19 cellular contexts compared by ENCODE assay signal in the genomic region with DNA sequence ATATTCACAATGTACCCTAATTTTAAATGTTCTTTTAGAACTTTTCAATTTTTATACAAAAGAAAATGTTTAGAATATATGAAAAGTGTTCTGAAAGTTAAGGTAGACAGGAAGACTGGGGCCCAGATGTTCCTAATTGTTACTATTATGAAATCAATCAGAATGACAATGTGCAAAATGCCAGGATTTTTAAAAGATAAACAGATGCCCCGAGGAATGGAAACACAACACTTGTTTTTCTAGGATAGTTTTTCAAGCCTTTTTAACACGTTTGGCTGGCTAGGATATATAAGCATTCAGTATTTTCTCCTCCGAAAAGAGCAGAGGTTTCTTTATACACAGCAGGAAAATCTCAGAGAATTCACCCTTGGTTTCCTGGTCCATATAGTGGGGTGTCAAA.
"Had no signal": no experiment of that assay in that cellular context is flagged by ENCODE, and none has a peak within 500 bp of the region (broad histone marks: within the 10 kb centered on the region; RNA-seq: fewer than 3 reads in every experiment).

No MANE protein-coding gene starts in this region.

- ATAC-seq: activated CD4-positive, CD25-positive, alpha-beta regulatory T cell treated with anti-CD3 and anti-CD28 coated beads, Interleukin-2, amount 50 U/mL, for 24 hours; activated CD8-positive, alpha-beta memory T cell treated with anti-CD3 and anti-CD28 coated beads, Interleukin-2, amount 10 ng/mL, durations not matched to agents 7 days and 5 days; activated T-cell treated with anti-CD3 and anti-CD28 coated beads, Interleukin-2, amount 50 U/mL, for 4 hours; left colon; naive thymus-derived CD4-positive, alpha-beta T cell; sciatic nerve; SK-N-SH treated with all-trans-retinoic acid at 6 μM for 48 hours; upper lobe of right lung had no signal

- H3K27me3 Mint-ChIP-seq: activated CD8-positive, alpha-beta memory T cell treated with anti-CD3 and anti-CD28 coated beads, Interleukin-2, amount 10 ng/mL, durations not matched to agents 7 days and 5 days; activated naive CD8-positive, alpha-beta T cell treated with anti-CD3 and anti-CD28 coated beads for 36 hours; naive thymus-derived CD4-positive, alpha-beta T cell had no signal

- H3K4me1 ChIP-seq: breast epithelium, upper lobe of right lung had no signal

- H3K27ac ChIP-seq: breast epithelium, upper lobe of right lung had no signal

- H3K9me3 ChIP-seq: breast epithelium, upper lobe of right lung had no signal

- H3K9me3 Mint-ChIP-seq: activated naive CD8-positive, alpha-beta T cell treated with anti-CD3 and anti-CD28 coated beads for 36 hours; activated T-cell treated with anti-CD3 and anti-CD28 coated beads, Interleukin-2, amount 50 U/mL, for 4 hours; T-helper 1 cell treated with Interleukin-12 subunit alpha and Interleukin-12 subunit beta and Interleukin-4 antibody, amounts not matched to agents 30 μg/mL and 1 μg/mL, for 36 hours had no signal

- H3K4me3 ChIP-seq: breast epithelium, lung, upper lobe of right lung had no signal

- H3K36me3 ChIP-seq: breast epithelium had no signal

- H3K27me3 ChIP-seq: breast epithelium, upper lobe of right lung had no signal

- H3K27ac Mint-ChIP-seq: activated CD8-positive, alpha-beta memory T cell treated with anti-CD3 and anti-CD28 coated beads, Interleukin-2, amount 10 ng/mL, durations not matched to agents 7 days and 5 days; activated naive CD8-positive, alpha-beta T cell treated with anti-CD3 and anti-CD28 coated beads for 36 hours; naive thymus-derived CD4-positive, alpha-beta T cell; T-helper 1 cell treated with Interleukin-12 subunit alpha and Interleukin-12 subunit beta and Interleukin-4 antibody, amounts not matched to agents 30 μg/mL and 1 μg/mL, for 36 hours had no signal

- DNase-seq: activated CD4-positive, alpha-beta T cell treated with anti-CD3 and anti-CD28 coated beads, Interleukin-2, amount 50 U/mL, for 48 hours; activated CD8-positive, alpha-beta memory T cell treated with anti-CD3 and anti-CD28 coated beads, Interleukin-2, amount 10 ng/mL, durations not matched to agents 7 days and 5 days; activated gamma-delta T cell; activated naive CD8-positive, alpha-beta T cell treated with anti-CD3 and anti-CD28 coated beads for 36 hours; activated T-cell treated with anti-CD3 and anti-CD28 coated beads, Interleukin-2, amount 50 U/mL, for 4 hours; anterior cingulate cortex; hippocampal formation; left colon; naive thymus-derived CD4-positive, alpha-beta T cell; occipital lobe; stimulated activated CD4-positive, alpha-beta T cell treated with anti-CD3 and anti-CD28 coated beads, Interleukin-12 subunit alpha, Interleukin-12 subunit beta, amount 100 ng/mL, for 4 hours; stimulated activated naive CD4-positive, alpha-beta T cell treated with Interleukin-2 at 50 U/mL for 16 hours; upper lobe of right lung had no signal

- H3K4me3 Mint-ChIP-seq: activated CD8-positive, alpha-beta memory T cell treated with anti-CD3 and anti-CD28 coated beads, Interleukin-2, amount 10 ng/mL, durations not matched to agents 7 days and 5 days; activated naive CD8-positive, alpha-beta T cell treated with anti-CD3 and anti-CD28 coated beads for 36 hours; activated T-cell treated with anti-CD3 and anti-CD28 coated beads, Interleukin-2, amount 50 U/mL, for 4 hours; naive thymus-derived CD4-positive, alpha-beta T cell; T-helper 1 cell treated with Interleukin-12 subunit alpha and Interleukin-12 subunit beta and Interleukin-4 antibody, amounts not matched to agents 30 μg/mL and 1 μg/mL, for 36 hours had no signal
